ENCODE assay signal across 8 cellular contexts in the genomic region with DNA sequence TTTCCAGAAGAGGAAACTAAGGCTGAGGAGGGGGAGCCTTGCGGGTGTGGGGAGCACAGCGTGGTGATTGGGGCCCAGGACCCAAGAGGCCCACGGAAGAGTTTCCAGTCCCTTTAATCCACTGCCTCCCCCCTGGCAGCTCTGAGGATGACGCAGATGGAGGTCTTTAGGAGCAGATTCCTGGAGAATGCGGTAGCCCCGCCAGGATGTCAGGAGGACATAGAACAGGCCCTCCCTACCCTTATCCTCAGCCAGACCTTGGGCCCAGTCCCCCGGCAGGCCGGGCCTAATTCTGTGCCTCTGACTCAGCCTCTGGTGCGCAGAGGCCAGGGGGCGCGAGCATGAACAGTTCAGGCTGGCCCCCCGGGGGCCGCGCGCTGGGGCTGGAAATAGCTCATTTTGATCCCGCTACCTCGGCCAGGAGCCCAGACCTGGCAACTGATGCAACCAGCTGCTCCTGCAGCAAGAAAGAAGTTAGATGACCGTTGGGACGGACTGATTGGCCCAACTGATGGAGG. TPM values are rescaled to one million over a fixed set of nuclear protein-coding genes. Genes with fewer than 3 reads are reported as not detected.
DNase-seq lines count a peak whose midpoint lies in the region; ATAC-seq and TF ChIP-seq lines count a peak whose summit lies in the region.

No MANE protein-coding gene starts in this region.

- H3K4me2 ChIP-seq in Loucy (ENCODE audit: low read depth, low read length, poor library complexity, severe bottlenecking), result peak overlapping the region; percentile 83
- H3K4me2 ChIP-seq in hepatocyte, result peak overlapping the region; percentile 74

- H3K36me3 Mint-ChIP-seq in activated CD4-positive, alpha-beta T cell treated with anti-CD3 and anti-CD28 coated beads, Interleukin-2, amount 10 ng/mL, durations not matched to agents 24 days and 14 days (ENCODE audit: low read depth), result peaks cover 34% of the 10 kb centered on the region

- DNase-seq in activated CD4-positive, alpha-beta T cell treated with anti-CD3 and anti-CD28 coated beads, Interleukin-2, amount 10 ng/mL, durations not matched to agents 24 days and 14 days, result peak; percentile 77
- DNase-seq in activated CD4-positive, alpha-beta T cell treated with anti-CD3 and anti-CD28 coated beads for 1 hour, result no peak
- peak in 32 of 58 donors; percentile 52 to 85 (median 72) for DNase-seq in anterior cingulate cortex (lab: John Stamatoyannopoulos, UW)
- peak; percentile 92 for DNase-seq in hepatocyte (ENCODE audit: low spot score)
- DNase-seq in SW480 (ENCODE audit: low spot score), result no peak

- H3K9me2 ChIP-seq in Loucy (replicated peaks; ENCODE audit: low read depth, low read length), result no peaks in the 10 kb centered on the region
- no peaks in the 10 kb centered on the region for H3K9me2 ChIP-seq in hepatocyte (replicated peaks; ENCODE audit: insufficient read depth)

- peak overlapping the region; percentile 73 for H3K4me3 ChIP-seq in Loucy (ENCODE audit: low read length, poor library complexity, severe bottlenecking)
- no peak overlapping the region for H3K4me3 ChIP-seq in hepatocyte
- peak overlapping the region; percentile 61 for H3K4me3 ChIP-seq in rectal smooth muscle tissue (ENCODE audit: low read length)

- no peak for TF ChIP-seq CTCF in Loucy (conservative IDR thresholded peaks at IDR 0.05; ENCODE audit: low read length)
- no peak for TF ChIP-seq CTCF in hepatocyte (IDR thresholded peaks at IDR 0.05; ENCODE audit: poor library complexity)

- 11% methylated on average over 18 of the region's 19 CpGs for WGBS in hepatocyte (ENCODE audit: low lambda C conversion rate, missing lambda C conversion rate)

- no peaks in the 10 kb centered on the region for H3F3A ChIP-seq in Loucy (ENCODE audit: low read depth)

- no peaks in the 10 kb centered on the region for H3K9me3 Mint-ChIP-seq in activated CD4-positive, alpha-beta T cell treated with anti-CD3 and anti-CD28 coated beads, Interleukin-2, amount 10 ng/mL, durations not matched to agents 24 days and 14 days

- peak overlapping the region; percentile 95 for H3K4me3 Mint-ChIP-seq in activated CD4-positive, alpha-beta T cell treated with anti-CD3 and anti-CD28 coated beads, Interleukin-2, amount 10 ng/mL, durations not matched to agents 24 days and 14 days

- H3K27me3 ChIP-seq in Loucy (ENCODE audit: insufficient read depth, low read length, poor library complexity, severe bottlenecking) (no peaks in the 10 kb centered on the region), hepatocyte (peaks cover 2% of the 10 kb centered on the region), rectal smooth muscle tissue (ENCODE audit: control insufficient read depth, insufficient read depth, low read length) (no peaks in the 10 kb centered on the region)

- H4K20me1 ChIP-seq in Loucy (ENCODE audit: insufficient read depth, low read length, poor library complexity, severe bottlenecking) (no peaks in the 10 kb centered on the region), hepatocyte (ENCODE audit: insufficient read depth, poor library complexity, severe bottlenecking) (no peaks in the 10 kb centered on the region)

- H3K9me3 ChIP-seq in Loucy (ENCODE audit: insufficient read depth, low read depth, low read length) (no peaks in the 10 kb centered on the region), hepatocyte (ENCODE audit: low read depth) (no peaks in the 10 kb centered on the region)

- H3K4me1 Mint-ChIP-seq in activated CD4-positive, alpha-beta T cell treated with anti-CD3 and anti-CD28 coated beads, Interleukin-2, amount 10 ng/mL, durations not matched to agents 24 days and 14 days, result peaks cover 25% of the 10 kb centered on the region

- peaks cover 2% of the 10 kb centered on the region for H3K27me3 Mint-ChIP-seq in activated CD4-positive, alpha-beta T cell treated with anti-CD3 and anti-CD28 coated beads, Interleukin-2, amount 10 ng/mL, durations not matched to agents 24 days and 14 days

- H3K4me1 ChIP-seq in Loucy (ENCODE audit: insufficient read depth, low read length, poor library complexity, severe bottlenecking), result peaks cover 13% of the 10 kb centered on the region
- peaks cover 28% of the 10 kb centered on the region for H3K4me1 ChIP-seq in hepatocyte (ENCODE audit: insufficient read depth)
- peaks cover 13% of the 10 kb centered on the region for H3K4me1 ChIP-seq in rectal smooth muscle tissue (ENCODE audit: control insufficient read depth, insufficient read depth, low read length)

- peak overlapping the region; percentile 98 for H3K27ac Mint-ChIP-seq in activated CD4-positive, alpha-beta T cell treated with anti-CD3 and anti-CD28 coated beads, Interleukin-2, amount 10 ng/mL, durations not matched to agents 24 days and 14 days

- peak overlapping the region; percentile 97 for H3K27ac ChIP-seq in hepatocyte
- peak overlapping the region; percentile 99 for H3K27ac ChIP-seq in rectal smooth muscle tissue (ENCODE audit: low read depth, low read length)

- H3K36me3 ChIP-seq in Loucy (ENCODE audit: insufficient read depth, low read length), result no peaks in the 10 kb centered on the region; the same call in 1 of the 2 replicates
- H3K36me3 ChIP-seq in hepatocyte (replicated peaks; ENCODE audit: insufficient read depth, low read depth), result no peaks in the 10 kb centered on the region
- peaks cover 16% of the 10 kb centered on the region for H3K36me3 ChIP-seq in rectal smooth muscle tissue (ENCODE audit: control insufficient read depth, insufficient read depth, low read length)

- H3K79me2 ChIP-seq in Loucy (ENCODE audit: insufficient read depth, low read length) (peaks cover 13% of the 10 kb centered on the region; the same call in 1 of the 2 replicates), hepatocyte (peaks cover 22% of the 10 kb centered on the region)

- intact Hi-C loops in activated CD4-positive, alpha-beta T cell treated with anti-CD3 and anti-CD28 coated beads, Interleukin-2, amount 10 ng/mL, durations not matched to agents 24 days and 14 days (cut with micrococcal nuclease), result loop anchor here (5.0 kb wide), 2 partner anchors 65 to 145 kb away; partner anchors contain the start of genes HCST and NFKBID

- H3K9ac ChIP-seq in Loucy (ENCODE audit: low read depth, low read length, poor library complexity, severe bottlenecking) (peak overlapping the region; percentile 85), rectal smooth muscle tissue (ENCODE audit: low read length) (peak overlapping the region; percentile 84)

- no peak for ATAC-seq in GM18520 (IDR thresholded peaks at IDR 0.05; ENCODE audit: unreplicated experiment)

- H2AFZ ChIP-seq in Loucy (ENCODE audit: low read length) (no peak overlapping the region; the same call in 1 of the 2 replicates), hepatocyte (no peak overlapping the region)

RNA-seq across cellular contexts. Expression of gene HSPB6, which starts 0.5 kb away (rescaled TPM):
- total RNA-seq in activated CD4-positive, alpha-beta T cell treated with anti-CD3 and anti-CD28 coated beads, Interleukin-2, amount 10 ng/mL, durations not matched to agents 24 days and 14 days, result 0.42 TPM in 1 of 2 replicates, not detected in the other
- 7.1 and 14.2 TPM in 2 replicates for total RNA-seq in hepatocyte
- 235 and 240 TPM in 2 replicates for polyA plus RNA-seq in hepatocyte

RNA-seq across cellular contexts. Expression of gene PROSER3, which starts 0.7 kb away (rescaled TPM):
- total RNA-seq in activated CD4-positive, alpha-beta T cell treated with anti-CD3 and anti-CD28 coated beads, Interleukin-2, amount 10 ng/mL, durations not matched to agents 24 days and 14 days, result 35.2 and 43.6 TPM in 2 replicates
- 3.7 and 12.2 TPM in 2 replicates for total RNA-seq in hepatocyte
- 26.5 and 30.7 TPM in 2 replicates for polyA plus RNA-seq in hepatocyte

RNA-seq across cellular contexts. Expression of gene LIN37, which starts 8.9 kb away (rescaled TPM):
- 7.7 and 11.1 TPM in 2 replicates for total RNA-seq in activated CD4-positive, alpha-beta T cell treated with anti-CD3 and anti-CD28 coated beads, Interleukin-2, amount 10 ng/mL, durations not matched to agents 24 days and 14 days
- 7.9 and 12.0 TPM in 2 replicates for total RNA-seq in hepatocyte
- polyA plus RNA-seq in hepatocyte, result 13.6 and 17.6 TPM in 2 replicates

RNA-seq across cellular contexts. Expression of gene PSENEN, which starts 11.8 kb away (rescaled TPM):
- 44.9 and 46.7 TPM in 2 replicates for total RNA-seq in activated CD4-positive, alpha-beta T cell treated with anti-CD3 and anti-CD28 coated beads, Interleukin-2, amount 10 ng/mL, durations not matched to agents 24 days and 14 days
- total RNA-seq in hepatocyte, result 24.8 and 39.1 TPM in 2 replicates
- polyA plus RNA-seq in hepatocyte, result 106 and 127 TPM in 2 replicates

RNA-seq across cellular contexts. Expression of gene U2AF1L4, which starts 12.1 kb away (rescaled TPM):
- 26.9 and 28.2 TPM in 2 replicates for total RNA-seq in activated CD4-positive, alpha-beta T cell treated with anti-CD3 and anti-CD28 coated beads, Interleukin-2, amount 10 ng/mL, durations not matched to agents 24 days and 14 days
- 11.4 and 27.4 TPM in 2 replicates for total RNA-seq in hepatocyte
- polyA plus RNA-seq in hepatocyte, result 60.7 and 76.0 TPM in 2 replicates

Comparison
In these comparisons a context has a peak if more than half of its experiments do, and no peak if none do; other contexts are left out.
1. DNase-seq: peak in activated CD4-positive, alpha-beta T cell treated with anti-CD3 and anti-CD28 coated beads, Interleukin-2, amount 10 ng/mL, durations not matched to agents 24 days and 14 days (single experiment), anterior cingulate cortex (32 of 58) and hepatocyte (single experiment); none in activated CD4-positive, alpha-beta T cell treated with anti-CD3 and anti-CD28 coated beads for 1 hour (single experiment) and SW480 (single experiment).